ENCODE assay signal across 1 cellular context in genomic region chr1:157771666-157772425, GRCh38.
TF ChIP-seq lines count a peak whose summit lies in the region.

No MANE protein-coding gene starts in this region.

TF ChIP-seq in IMR-90, 13 proteins besides CTCF, POLR2A, EP300 and RAD21:
- TF ChIP-seq CEBPB (IDR thresholded peaks at IDR 0.05; ENCODE audit: low read depth, low read length) (no peak), MXI1 (IDR thresholded peaks at IDR 0.05; ENCODE audit: borderline replicate concordance, low read depth, low read length) (no peak)
TF ChIP-seq in IMR-90: peak in this region for 0.
